27 cellular contexts compared by ENCODE assay signal in genomic region chr3:195189821-195190220, GRCh38.
DNase-seq lines count a peak whose midpoint lies in the region; ATAC-seq, FAIRE-seq and TF ChIP-seq lines count a peak whose summit lies in the region.
"Had no signal": no experiment of that assay in that cellular context is flagged by ENCODE, and none has a peak within 500 bp of the region (broad histone marks: within the 10 kb centered on the region; RNA-seq: fewer than 3 reads in every experiment).

No MANE protein-coding gene starts in this region.

- intact Hi-C loops in endothelial cell of umbilical vein (cut with micrococcal nuclease), result no loop called here
- intact Hi-C loops in colonic mucosa (cut with DNase I), result no loop called here

- H3K79me2 ChIP-seq in GM23338 (replicated peaks; ENCODE audit: insufficient read depth) (peaks cover 88% of the 10 kb centered on the region), endothelial cell of umbilical vein (ENCODE audit: control insufficient read depth, insufficient read depth, low read length) (peaks cover 29% of the 10 kb centered on the region)

- H3K9me3 Mint-ChIP-seq in GM23338 (peaks cover 12% of the 10 kb centered on the region), HFFc6 (peaks cover 10% of the 10 kb centered on the region), brain (peaks cover 18 to 31% (median 26%) of the 10 kb centered on the region in 5 experiments)

- DNase-seq in GM23338 (ENCODE audit: low spot score) (no peak), HFFc6 (no peak), endothelial cell of umbilical vein (ENCODE audit: low read depth, low spot score) (peak; percentile 79), colonic mucosa (no peak), cerebellar nuclear complex (lab: John Stamatoyannopoulos, UW) (no peak), COLO829 (ENCODE audit: low spot score) (no peak)
- DNase-seq: 8988T; ACHN; AML-193; BE2C; Calu3; CD4-positive, alpha-beta T cell; CD8-positive, alpha-beta memory T cell; COR-L47; DMS53; DMS79 treated with DMSO at 0.1 percent for 48 hours; GF-D8; H9 had no signal

- H3K9ac ChIP-seq in endothelial cell of umbilical vein (replicated peaks; ENCODE audit: extremely low read depth, insufficient read depth, low read length) (no peak overlapping the region), colonic mucosa (ENCODE audit: low read depth in 2 of 2, low read length in 2 of 2) (no peak overlapping the region)
- H3K9ac ChIP-seq: BLaER1 treated with 17β-estradiol and CSF1 and Interleukin-3, amounts not matched to agents 10 nM and 100 nM had no signal

- H3K4me1 ChIP-seq in GM23338 (ENCODE audit: insufficient read depth), result peaks cover 16% of the 10 kb centered on the region
- peaks cover 24% of the 10 kb centered on the region for H3K4me1 ChIP-seq in endothelial cell of umbilical vein (ENCODE audit: control insufficient read depth, extremely low read depth, insufficient read depth, low read length)
- no peaks in the 10 kb centered on the region for H3K4me1 ChIP-seq in colonic mucosa

- H3K4me3 Mint-ChIP-seq in GM23338 (no peak overlapping the region), HFFc6 (no peak overlapping the region), brain (no peak overlapping the region)
- H3K4me3 Mint-ChIP-seq: CD14-positive monocyte; CD4-positive, alpha-beta T cell; CD8-positive, alpha-beta memory T cell; H9 had no signal

- CTCF ChIA-PET in endothelial cell of umbilical vein (lab: Charles Lee), result no interaction called here

- H2AFZ ChIP-seq in GM23338, result no peak overlapping the region
- H2AFZ ChIP-seq in endothelial cell of umbilical vein (ENCODE audit: low read depth, low read length), result no peak overlapping the region

- peaks cover 4% of the 10 kb centered on the region for H3K27me3 Mint-ChIP-seq in GM23338 (ENCODE audit: insufficient read depth, low read depth, poor library complexity)
- H3K27me3 Mint-ChIP-seq in HFFc6 (ENCODE audit: insufficient read depth), result peaks cover 3% of the 10 kb centered on the region
- H3K27me3 Mint-ChIP-seq in brain, result no peaks in the 10 kb centered on the region
- H3K27me3 Mint-ChIP-seq: CD4-positive, alpha-beta T cell; CD8-positive, alpha-beta memory T cell had no signal

- no peaks in the 10 kb centered on the region for H3K9me1 ChIP-seq in endothelial cell of umbilical vein (replicated peaks; ENCODE audit: control insufficient read depth, extremely low read depth, insufficient read depth, low read length)

- ATAC-seq in GM23338, result no peak
- ATAC-seq in GM21526 (IDR thresholded peaks at IDR 0.05; ENCODE audit: low FRiP score, unreplicated experiment), result no peak
- ATAC-seq: A549, HCT116 had no signal

- H3K4me1 Mint-ChIP-seq in GM23338, result peaks cover 43% of the 10 kb centered on the region
- H3K4me1 Mint-ChIP-seq in HFFc6 (ENCODE audit: low read depth), result peaks cover 57% of the 10 kb centered on the region
- peaks cover 52% of the 10 kb centered on the region for H3K4me1 Mint-ChIP-seq in brain

- H3K9me3 ChIP-seq in endothelial cell of umbilical vein (replicated peaks; ENCODE audit: control insufficient read depth, insufficient read depth, low read length), result peaks cover 2% of the 10 kb centered on the region
- no peaks in the 10 kb centered on the region for H3K9me3 ChIP-seq in colonic mucosa

- H3K36me3 ChIP-seq in GM23338 (ENCODE audit: insufficient read depth) (peaks cover 12% of the 10 kb centered on the region), endothelial cell of umbilical vein (ENCODE audit: control insufficient read depth in 2 of 2, extremely low read depth in 1 of 2, insufficient read depth in 2 of 2, low read length in 2 of 2) (no peaks in the 10 kb centered on the region), colonic mucosa (no peaks in the 10 kb centered on the region)
- H3K36me3 ChIP-seq: BE2C had no signal

- no peak overlapping the region for H3K27ac ChIP-seq in GM23338 (ENCODE audit: low read depth)
- H3K27ac ChIP-seq in endothelial cell of umbilical vein (ENCODE audit: insufficient read depth, low read depth, low read length), result no peak overlapping the region
- no peak overlapping the region for H3K27ac ChIP-seq in colonic mucosa
- H3K27ac ChIP-seq: A549; BLaER1 treated with 17β-estradiol and CSF1 and Interleukin-3, amounts not matched to agents 10 nM and 100 nM had no signal

- POLR2A ChIA-PET in endothelial cell of umbilical vein (lab: Charles Lee), result no interaction called here

- TF ChIP-seq POLR2A in endothelial cell of umbilical vein (IDR thresholded peaks at IDR 0.05; ENCODE audit: low read depth, low read length), result no peak

- H3K27ac Mint-ChIP-seq in GM23338, result peak overlapping the region; percentile 74; the same call in 1 of the 2 replicates
- peak overlapping the region; percentile 51; the same call in 1 of the 2 replicates for H3K27ac Mint-ChIP-seq in HFFc6
- H3K27ac Mint-ChIP-seq in brain, result peak overlapping the region in 3 of 5 experiments; percentile 28 to 69 (median 39)
- H3K27ac Mint-ChIP-seq: CD14-positive monocyte; CD4-positive, alpha-beta T cell; CD8-positive, alpha-beta memory T cell; H9 had no signal

- H3K4me2 ChIP-seq in GM23338 (no peak overlapping the region), endothelial cell of umbilical vein (ENCODE audit: insufficient read depth, low read length) (no peak overlapping the region)
- H3K4me2 ChIP-seq: A549; BLaER1 treated with 17β-estradiol and CSF1 and Interleukin-3, amounts not matched to agents 10 nM and 100 nM had no signal

- H3K9me2 ChIP-seq in GM23338 (ENCODE audit: insufficient read depth), result no peaks in the 10 kb centered on the region

- FAIRE-seq in endothelial cell of umbilical vein (lab: Jason Lieb, UNC), result no peak
- FAIRE-seq: A549, GM12891, GM18507, H1 had no signal

- dilution Hi-C loops in endothelial cell of umbilical vein (cut with MboI; ENCODE audit: extremely low pct_ligation_motif_present, low sequenced_read_pairs), result no loop called here

- H3K36me3 Mint-ChIP-seq in GM23338 (ENCODE audit: low read depth), result peaks cover 15% of the 10 kb centered on the region; the same call in 2 of the 3 replicates
- H3K36me3 Mint-ChIP-seq in HFFc6 (ENCODE audit: low read depth), result peaks cover 18% of the 10 kb centered on the region
- peaks cover 24% of the 10 kb centered on the region for H3K36me3 Mint-ChIP-seq in brain

- H4K20me1 ChIP-seq in GM23338 (replicated peaks; ENCODE audit: insufficient read depth) (no peaks in the 10 kb centered on the region; the same call in 1 of the 2 replicates), endothelial cell of umbilical vein (replicated peaks; ENCODE audit: control insufficient read depth, extremely low read depth, insufficient read depth, low read length) (no peaks in the 10 kb centered on the region)

- no peak for TF ChIP-seq CTCF in GM23338 (conservative IDR thresholded peaks at IDR 0.05; ENCODE audit: low read depth in 2 of 2)
- TF ChIP-seq CTCF in HFFc6 (IDR thresholded peaks at IDR 0.05), result no peak
- TF ChIP-seq CTCF in brain (conservative IDR thresholded peaks at IDR 0.05), result no peak
- TF ChIP-seq CTCF in endothelial cell of umbilical vein (IDR thresholded peaks at IDR 0.05; ENCODE audit: extremely low read depth in 1 of 2, insufficient read depth in 1 of 2, low read depth in 1 of 2, low read length in 2 of 2), result no peak
- TF ChIP-seq CTCF in colonic mucosa (IDR thresholded peaks at IDR 0.05), result no peak

- H3K27me3 ChIP-seq in GM23338 (ENCODE audit: insufficient read depth) (no peaks in the 10 kb centered on the region), endothelial cell of umbilical vein (ENCODE audit: control insufficient read depth in 2 of 2, insufficient read depth in 2 of 2, low read length in 2 of 2) (no peaks in the 10 kb centered on the region), colonic mucosa (no peaks in the 10 kb centered on the region)
- H3K27me3 ChIP-seq: BE2C; BLaER1 treated with 17β-estradiol and CSF1 and Interleukin-3, amounts not matched to agents 10 nM and 100 nM had no signal

- BruUV-seq in endothelial cell of umbilical vein (replicated peaks; lab: Mats Ljungman, UMichigan), result no TSS peak

- H3K4me3 ChIP-seq in GM23338 (no peak overlapping the region), endothelial cell of umbilical vein (replicated peaks in 1 of 3; ENCODE audit: insufficient read depth in 1 of 3, low read depth in 1 of 3, low read length in 3 of 3) (no peak overlapping the region), colonic mucosa (no peak overlapping the region)
- H3K4me3 ChIP-seq: A549; BLaER1 treated with 17β-estradiol and CSF1 and Interleukin-3, amounts not matched to agents 10 nM and 100 nM had no signal

- H3F3A ChIP-seq in GM23338 (replicated peaks; ENCODE audit: low read depth), result no peaks in the 10 kb centered on the region

TF ChIP-seq in GM23338, 12 proteins besides CTCF, POLR2A, EP300 and RAD21 (continues in another document):
- TF ChIP-seq EZH2phosphoT487 (IDR thresholded peaks at IDR 0.05; ENCODE audit: unreplicated experiment), result no peak
- no peak for TF ChIP-seq JUNB (IDR thresholded peaks at IDR 0.05; ENCODE audit: unreplicated experiment)

TF ChIP-seq in endothelial cell of umbilical vein, 7 proteins besides CTCF, POLR2A, EP300 and RAD21:
- TF ChIP-seq GATA2 (IDR thresholded peaks at IDR 0.05; ENCODE audit: insufficient read depth, insufficient read length, low read depth, low read length) (no peak), JUN (IDR thresholded peaks at IDR 0.05; ENCODE audit: borderline replicate concordance, insufficient read depth, insufficient read length, low read depth) (no peak), MYC (IDR thresholded peaks at IDR 0.05; ENCODE audit: low read depth, low read length) (no peak), MAX (IDR thresholded peaks at IDR 0.05; ENCODE audit: insufficient read depth, insufficient read length) (no peak), POLR2AphosphoS5 (IDR thresholded peaks at IDR 0.05; ENCODE audit: insufficient read depth, low read depth, low read length) (no peak), EZH2 (IDR thresholded peaks at IDR 0.05; ENCODE audit: borderline replicate concordance, low read depth, low read length, severe bottlenecking) (no peak), FOS (IDR thresholded peaks at IDR 0.05; ENCODE audit: borderline replicate concordance, insufficient read depth, low read length) (no peak)
